In the genomic region with DNA sequence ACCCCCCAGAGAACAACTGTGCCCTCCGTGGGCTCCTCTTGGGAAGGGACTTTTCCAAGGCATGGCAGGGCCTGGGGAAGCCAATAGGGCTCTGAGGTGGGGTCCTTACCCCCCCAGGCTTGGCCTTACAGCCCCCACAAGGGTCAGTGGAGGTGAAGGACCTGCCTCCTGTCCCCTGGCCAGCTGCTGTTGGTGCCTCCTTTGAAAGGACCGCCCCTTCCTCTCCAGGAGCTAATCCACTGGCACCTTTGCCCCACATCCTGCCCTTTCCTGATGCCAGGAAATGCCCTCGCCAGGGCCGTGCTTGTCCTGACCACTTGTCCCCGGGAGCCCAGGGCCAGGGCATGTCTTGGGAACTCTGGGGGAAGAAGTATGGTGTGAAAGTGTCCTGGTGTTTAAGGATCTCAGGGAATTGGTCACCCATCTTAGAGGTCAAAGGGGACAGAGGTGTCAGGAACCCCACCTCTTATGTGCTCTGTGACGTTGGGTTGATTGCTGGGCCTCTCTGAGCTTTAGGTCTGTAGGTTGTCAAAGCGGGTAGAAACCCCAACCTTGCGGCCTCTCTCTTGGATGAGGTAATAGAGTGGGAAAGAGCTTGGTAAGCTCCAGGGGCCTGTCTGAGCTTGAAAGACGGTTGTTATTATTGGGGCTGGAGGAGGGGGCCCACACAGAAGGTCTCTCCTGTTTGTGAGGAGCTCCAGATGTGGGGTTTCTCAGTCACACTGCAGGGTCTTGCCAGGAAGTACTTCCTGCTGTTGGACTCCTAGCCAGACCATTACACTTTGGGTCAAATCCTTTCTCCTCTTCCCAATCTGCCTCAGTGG, we compare ENCODE assay signal across 18 cellular contexts.
"Had no signal": no experiment of that assay in that cellular context is flagged by ENCODE, and none has a peak within 500 bp of the region (broad histone marks: within the 10 kb centered on the region; RNA-seq: fewer than 3 reads in every experiment).

No MANE protein-coding gene starts in this region.

- H3K27me3 ChIP-seq: gastrocnemius medialis, upper lobe of right lung had no signal

- H3K36me3 Mint-ChIP-seq: mesothelial cell of epicardium had no signal

- H3K27ac Mint-ChIP-seq: activated naive CD4-positive, alpha-beta T cell treated with anti-CD3 and anti-CD28 coated beads, Interleukin-2, amount 50 U/mL, for 72 hours; activated T-cell treated with anti-CD3 and anti-CD28 coated beads, Interleukin-2, amount 50 U/mL, for 72 hours; mesothelial cell of epicardium had no signal

- DNase-seq: activated CD4-positive, alpha-beta T cell treated with anti-CD3 and anti-CD28 coated beads, Interleukin-2, amount 50 U/mL, for 4 hours; activated CD4-positive, CD25-positive, alpha-beta regulatory T cell treated with anti-CD3 and anti-CD28 coated beads, Interleukin-2, amount 50 U/mL, for 72 hours; activated gamma-delta T cell; activated T-cell treated with anti-CD3 and anti-CD28 coated beads, Interleukin-2, amount 50 U/mL, for 72 hours; effector CD4-positive, alpha-beta T cell; gastrocnemius medialis; heart right ventricle; left cardiac atrium; small intestine; stimulated activated CD4-positive, alpha-beta T cell treated with anti-CD3 and anti-CD28 coated beads, Interleukin-4, amount 100 ng/mL, for 4 hours; stimulated activated CD8-positive, alpha-beta memory T cell treated with anti-CD3 and anti-CD28 coated beads, Interleukin-4, amount 100 ng/mL, for 48 hours; stimulated activated naive CD4-positive, alpha-beta T cell treated with Interleukin-2 at 50 U/mL for 16 hours; upper lobe of right lung had no signal

- H3K9me3 Mint-ChIP-seq: activated naive CD4-positive, alpha-beta T cell treated with anti-CD3 and anti-CD28 coated beads, Interleukin-2, amount 50 U/mL, for 72 hours; activated T-cell treated with anti-CD3 and anti-CD28 coated beads, Interleukin-2, amount 50 U/mL, for 72 hours; mesothelial cell of epicardium had no signal

- H3K36me3 ChIP-seq: gastrocnemius medialis, heart right ventricle, suprapubic skin, upper lobe of right lung had no signal

- H3K4me3 ChIP-seq: gastrocnemius medialis, heart right ventricle, lung, suprapubic skin, upper lobe of right lung had no signal

- ATAC-seq: activated naive CD4-positive, alpha-beta T cell treated with anti-CD3 and anti-CD28 coated beads, Interleukin-2, amount 50 U/mL, for 72 hours; activated T-cell treated with anti-CD3 and anti-CD28 coated beads, Interleukin-2, amount 50 U/mL, for 72 hours; gastrocnemius medialis; heart right ventricle; left cardiac atrium; upper lobe of right lung had no signal

- H3K9me3 ChIP-seq: gastrocnemius medialis, heart right ventricle, suprapubic skin, upper lobe of right lung had no signal

- H3K27ac ChIP-seq: parathyroid adenoma, suprapubic skin, upper lobe of right lung had no signal
